Comparison of ENCODE assay signal across 8 cellular contexts in the genomic region with DNA sequence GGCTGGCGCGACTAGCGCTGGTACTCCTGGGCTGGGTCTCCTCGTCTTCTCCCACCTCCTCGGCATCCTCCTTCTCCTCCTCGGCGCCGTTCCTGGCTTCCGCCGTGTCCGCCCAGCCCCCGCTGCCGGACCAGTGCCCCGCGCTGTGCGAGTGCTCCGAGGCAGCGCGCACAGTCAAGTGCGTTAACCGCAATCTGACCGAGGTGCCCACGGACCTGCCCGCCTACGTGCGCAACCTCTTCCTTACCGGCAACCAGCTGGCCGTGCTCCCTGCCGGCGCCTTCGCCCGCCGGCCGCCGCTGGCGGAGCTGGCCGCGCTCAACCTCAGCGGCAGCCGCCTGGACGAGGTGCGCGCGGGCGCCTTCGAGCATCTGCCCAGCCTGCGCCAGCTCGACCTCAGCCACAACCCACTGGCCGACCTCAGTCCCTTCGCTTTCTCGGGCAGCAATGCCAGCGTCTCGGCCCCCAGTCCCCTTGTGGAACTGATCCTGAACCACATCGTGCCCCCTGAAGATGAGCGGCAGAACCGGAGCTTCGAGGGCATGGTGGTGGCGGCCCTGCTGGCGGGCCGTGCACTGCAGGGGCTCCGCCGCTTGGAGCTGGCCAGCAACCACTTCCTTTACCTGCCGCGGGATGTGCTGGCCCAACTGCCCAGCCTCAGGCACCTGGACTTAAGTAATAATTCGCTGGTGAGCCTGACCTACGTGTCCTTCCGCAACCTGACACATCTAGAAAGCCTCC. TPM values are rescaled to one million over a fixed set of nuclear protein-coding genes. Genes with fewer than 3 reads are reported as not detected.
DNase-seq lines count a peak whose midpoint lies in the region; ATAC-seq and TF ChIP-seq lines count a peak whose summit lies in the region.

No MANE protein-coding gene starts in this region.

- peak overlapping the region; percentile 84 for H3K4me3 Mint-ChIP-seq in dendritic cell treated with granulocyte-macrophage colony-stimulating factor and Interleukin-4, amounts not matched to agents 40 ng/mL and 50 ng/mL, for 4 days

- TF ChIP-seq POLR2A in lower leg skin (IDR thresholded peaks at IDR 0.05) = no peak
- no peak for TF ChIP-seq POLR2A in thyroid gland (IDR thresholded peaks at IDR 0.05)

- H3K27ac Mint-ChIP-seq in dendritic cell treated with granulocyte-macrophage colony-stimulating factor and Interleukin-4, amounts not matched to agents 40 ng/mL and 50 ng/mL, for 4 days = no peak overlapping the region

- peaks cover 62% of the 10 kb centered on the region for H3K27me3 Mint-ChIP-seq in dendritic cell treated with granulocyte-macrophage colony-stimulating factor and Interleukin-4, amounts not matched to agents 40 ng/mL and 50 ng/mL, for 4 days

- TF ChIP-seq CTCF in BJ (IDR thresholded peaks at IDR 0.05; ENCODE audit: insufficient read depth, low read depth, low read length) (peak; percentile 34), lower leg skin (IDR thresholded peaks at IDR 0.05) (no peak), thyroid gland (IDR thresholded peaks at IDR 0.05) (peak in 2 of 6 experiments; percentile 23 to 27)

- peaks cover 28% of the 10 kb centered on the region for H3K4me1 Mint-ChIP-seq in dendritic cell treated with granulocyte-macrophage colony-stimulating factor and Interleukin-4, amounts not matched to agents 40 ng/mL and 50 ng/mL, for 4 days (ENCODE audit: low read depth)

- H3K36me3 Mint-ChIP-seq in dendritic cell treated with granulocyte-macrophage colony-stimulating factor and Interleukin-4, amounts not matched to agents 40 ng/mL and 50 ng/mL, for 4 days (ENCODE audit: low read depth) = peaks cover 9% of the 10 kb centered on the region

- DNase-seq in BJ (ENCODE audit: low read depth) (no peak), NCI-H748 treated with DMSO at 0.1 percent for 48 hours (lab: John Stamatoyannopoulos, UW) (peak; percentile 47), lower leg skin (ENCODE audit: low spot score in 2 of 2) (no peak), thyroid gland (peak; percentile 36 to 46), cerebellar nuclear complex (lab: John Stamatoyannopoulos, UW) (no peak), NCI-H510A treated with DMSO at 0.1 percent for 48 hours (lab: John Stamatoyannopoulos, UW) (no peak)

- H3K27ac ChIP-seq in thyroid gland = peak overlapping the region; percentile 75 to 79 (median 76)

- peaks cover 6 to 11% of the 10 kb centered on the region in 2 donors for H3K4me1 ChIP-seq in thyroid gland

- H3K9me3 Mint-ChIP-seq in dendritic cell treated with granulocyte-macrophage colony-stimulating factor and Interleukin-4, amounts not matched to agents 40 ng/mL and 50 ng/mL, for 4 days = no peaks in the 10 kb centered on the region

- no peaks in the 10 kb centered on the region for H3K27me3 ChIP-seq in BJ (ENCODE audit: control insufficient read depth, insufficient read depth, low read length)
- no peaks in the 10 kb centered on the region for H3K27me3 ChIP-seq in thyroid gland

- POLR2A ChIA-PET in BJ (lab: Charles Lee) = interaction anchor here (0.6 to 0.8 kb wide), 2 partner anchors 19 to 32 kb away, joined by 4 read pairs; no protein-coding TSS in a partner anchor

- CTCF ChIA-PET in BJ (lab: Yijun Ruan, JAX) = interaction anchor here (1.2 to 2.5 kb wide), 2 partner anchors 94 to 689 kb away, joined by 3 to 8 read pairs; no protein-coding TSS in a partner anchor

- 9 to 15% methylated on average over 59 of the region's 67 CpGs for WGBS in lower leg skin, 2 donors
- 0 to 27% methylated on average over 8 to 13 of the region's 67 CpGs for WGBS in thyroid gland, 2 donors

- intact Hi-C loops in dendritic cell treated with granulocyte-macrophage colony-stimulating factor and Interleukin-4, amounts not matched to agents 40 ng/mL and 50 ng/mL, for 4 days (cut with micrococcal nuclease) = no loop called here
- intact Hi-C loops in lower leg skin (cut with DNase I; ENCODE audit: low total_unique reads) (no loop called here), thyroid gland (cut with DNase I) (no loop called here)

- peak; percentile 44 for ATAC-seq in GM19397 (IDR thresholded peaks at IDR 0.05; ENCODE audit: unreplicated experiment)

- H3K9me3 ChIP-seq in thyroid gland = no peaks in the 10 kb centered on the region

- H3K36me3 ChIP-seq in BJ (ENCODE audit: control insufficient read depth, insufficient read depth, low read length) (peaks cover 7% of the 10 kb centered on the region), thyroid gland (no peaks in the 10 kb centered on the region)

- H3K4me3 ChIP-seq in BJ (ENCODE audit: low read depth, low read length) = peak overlapping the region; percentile 96
- H3K4me3 ChIP-seq in lower leg skin (ENCODE audit: low read depth, poor library complexity, severe bottlenecking) = peak overlapping the region; percentile 59
- H3K4me3 ChIP-seq in thyroid gland (replicated peaks in 1 of 3) = peak overlapping the region; percentile 43 to 86 (median 64)

RNA-seq across cellular contexts. Expression of gene TPBG, which starts 1.6 kb away (rescaled TPM):
- polyA plus RNA-seq in BJ (2011; rRNA removed) = 101 and 104 TPM in 2 replicates
- polyA minus RNA-seq in BJ (2011; rRNA and poly(A)+ RNA removed) = 31.3 and 33.9 TPM in 2 replicates
- total RNA-seq in lower leg skin (10 to 100 TPM; 22.3 to 31.2 (median 30.3) TPM), thyroid gland (10 to 100 TPM; 28.0 to 39.2 (median 32.6) TPM)

Comparison
In these comparisons a context has a peak if more than half of its experiments do, and no peak if none do; other contexts are left out.
1. DNase-seq: peak in NCI-H748 treated with DMSO at 0.1 percent for 48 hours (single experiment) and thyroid gland (2 of 2); none in BJ (single experiment), lower leg skin (0 of 2), cerebellar nuclear complex (0 of 2) and NCI-H510A treated with DMSO at 0.1 percent for 48 hours (single experiment).
2. Peak in every context shown above with its lines, with median percentiles within 50 percentile points of each other: H3K4me3 ChIP-seq.